In genomic region chr14:34845869-34846268, GRCh38 we compare ENCODE assay signal across 34 cellular contexts.
"Had no signal": no experiment of that assay in that cellular context is flagged by ENCODE, and none has a peak within 500 bp of the region (broad histone marks: within the 10 kb centered on the region; RNA-seq: fewer than 3 reads in every experiment).

No MANE protein-coding gene starts in this region.

- H3K27me3 ChIP-seq: ascending aorta, cardiac muscle cell had no signal

- ATAC-seq: activated CD8-positive, alpha-beta memory T cell treated with anti-CD3 and anti-CD28 coated beads, Interleukin-2, amount 10 ng/mL, durations not matched to agents 7 days and 5 days; activated CD8-positive, alpha-beta T cell treated with anti-CD3 and anti-CD28 coated beads, Interleukin-2, amount 10 ng/mL, durations not matched to agents 7 days and 5 days; activated naive CD8-positive, alpha-beta T cell treated with anti-CD3 and anti-CD28 coated beads, Interleukin-2, amount 50 U/mL, for 24 hours; activated T-cell treated with anti-CD3 and anti-CD28 coated beads, Interleukin-2, amount 50 U/mL, for 4 hours had no signal

- H3K27ac ChIP-seq: ascending aorta, cardiac muscle cell, VCaP had no signal

- H3K9me3 Mint-ChIP-seq: activated CD4-positive, alpha-beta memory T cell treated with anti-CD3 and anti-CD28 coated beads, Interleukin-2, amount 10 ng/mL, durations not matched to agents 7 days and 5 days; activated CD4-positive, alpha-beta T cell treated with anti-CD3 and anti-CD28 coated beads, Interleukin-2, amount 10 ng/mL, durations not matched to agents 24 days and 14 days; activated naive CD4-positive, alpha-beta T cell treated with anti-CD3 and anti-CD28 coated beads, Interleukin-2, amount 10 ng/mL, durations not matched to agents 7 days and 5 days; activated naive CD4-positive, alpha-beta T cell treated with anti-CD3 and anti-CD28 coated beads, Interleukin-2, amount 50 U/mL, for 24 hours; activated naive CD8-positive, alpha-beta T cell treated with anti-CD3 and anti-CD28 coated beads, Interleukin-2, amount 10 ng/mL, durations not matched to agents 7 days and 5 days; activated naive CD8-positive, alpha-beta T cell treated with anti-CD3 and anti-CD28 coated beads, Interleukin-2, amount 50 U/mL, for 24 hours; activated T-cell treated with anti-CD3 and anti-CD28 coated beads, Interleukin-2, amount 50 U/mL, for 4 hours; brain; central memory CD8-positive, alpha-beta T cell; T-helper 1 cell treated with Interleukin-12 subunit alpha and Interleukin-12 subunit beta and Interleukin-4 antibody, amounts not matched to agents 30 μg/mL and 1 μg/mL, for 36 hours; T-helper 2 cell treated with Interferon-gamma antibody and Interleukin-4, amounts not matched to agents 5 μg/mL and 100 μg/mL, for 36 hours had no signal

- H3K27me3 Mint-ChIP-seq: activated B cell treated with CpG ODN at 0.5 μM for 24 hours; activated CD4-positive, alpha-beta memory T cell treated with anti-CD3 and anti-CD28 coated beads, Interleukin-2, amount 10 ng/mL, durations not matched to agents 7 days and 5 days; activated CD4-positive, alpha-beta T cell treated with anti-CD3 and anti-CD28 coated beads, Interleukin-2, amount 10 ng/mL, durations not matched to agents 24 days and 14 days; activated CD8-positive, alpha-beta memory T cell treated with anti-CD3 and anti-CD28 coated beads, Interleukin-2, amount 10 ng/mL, durations not matched to agents 7 days and 5 days; activated naive CD4-positive, alpha-beta T cell treated with anti-CD3 and anti-CD28 coated beads, Interleukin-2, amount 10 ng/mL, durations not matched to agents 7 days and 5 days; activated naive CD4-positive, alpha-beta T cell treated with anti-CD3 and anti-CD28 coated beads, Interleukin-2, amount 50 U/mL, for 24 hours; activated naive CD8-positive, alpha-beta T cell; activated naive CD8-positive, alpha-beta T cell treated with anti-CD3 and anti-CD28 coated beads, Interleukin-2, amount 10 ng/mL, durations not matched to agents 7 days and 5 days; activated naive CD8-positive, alpha-beta T cell treated with anti-CD3 and anti-CD28 coated beads, Interleukin-2, amount 50 U/mL, for 24 hours; brain; central memory CD8-positive, alpha-beta T cell had no signal

- H3K4me3 Mint-ChIP-seq: activated B cell treated with CpG ODN at 0.5 μM for 24 hours; activated CD4-positive, alpha-beta memory T cell treated with anti-CD3 and anti-CD28 coated beads, Interleukin-2, amount 10 ng/mL, durations not matched to agents 7 days and 5 days; activated CD4-positive, alpha-beta T cell treated with anti-CD3 and anti-CD28 coated beads, Interleukin-2, amount 10 ng/mL, durations not matched to agents 24 days and 14 days; activated CD8-positive, alpha-beta memory T cell treated with anti-CD3 and anti-CD28 coated beads, Interleukin-2, amount 10 ng/mL, durations not matched to agents 7 days and 5 days; activated CD8-positive, alpha-beta T cell treated with anti-CD3 and anti-CD28 coated beads, Interleukin-2, amount 10 ng/mL, durations not matched to agents 7 days and 5 days; activated naive CD4-positive, alpha-beta T cell treated with anti-CD3 and anti-CD28 coated beads, Interleukin-2, amount 10 ng/mL, durations not matched to agents 7 days and 5 days; activated naive CD4-positive, alpha-beta T cell treated with anti-CD3 and anti-CD28 coated beads, Interleukin-2, amount 50 U/mL, for 24 hours; activated naive CD8-positive, alpha-beta T cell; activated naive CD8-positive, alpha-beta T cell treated with anti-CD3 and anti-CD28 coated beads, Interleukin-2, amount 10 ng/mL, durations not matched to agents 7 days and 5 days; activated naive CD8-positive, alpha-beta T cell treated with anti-CD3 and anti-CD28 coated beads, Interleukin-2, amount 50 U/mL, for 24 hours; activated T-cell treated with anti-CD3 and anti-CD28 coated beads, Interleukin-2, amount 50 U/mL, for 4 hours; brain; central memory CD8-positive, alpha-beta T cell; T-helper 1 cell treated with Interleukin-12 subunit alpha and Interleukin-12 subunit beta and Interleukin-4 antibody, amounts not matched to agents 30 μg/mL and 1 μg/mL, for 36 hours; T-helper 2 cell treated with Interferon-gamma antibody and Interleukin-4, amounts not matched to agents 5 μg/mL and 100 μg/mL, for 36 hours had no signal

- H3K4me3 ChIP-seq: ascending aorta, cardiac muscle cell had no signal

- H3K27ac Mint-ChIP-seq: activated B cell treated with CpG ODN at 0.5 μM for 24 hours; activated CD4-positive, alpha-beta memory T cell treated with anti-CD3 and anti-CD28 coated beads, Interleukin-2, amount 10 ng/mL, durations not matched to agents 7 days and 5 days; activated CD4-positive, alpha-beta T cell treated with anti-CD3 and anti-CD28 coated beads, Interleukin-2, amount 10 ng/mL, durations not matched to agents 24 days and 14 days; activated CD8-positive, alpha-beta memory T cell treated with anti-CD3 and anti-CD28 coated beads, Interleukin-2, amount 10 ng/mL, durations not matched to agents 7 days and 5 days; activated CD8-positive, alpha-beta T cell treated with anti-CD3 and anti-CD28 coated beads, Interleukin-2, amount 10 ng/mL, durations not matched to agents 7 days and 5 days; activated naive CD4-positive, alpha-beta T cell treated with anti-CD3 and anti-CD28 coated beads, Interleukin-2, amount 10 ng/mL, durations not matched to agents 7 days and 5 days; activated naive CD8-positive, alpha-beta T cell; activated naive CD8-positive, alpha-beta T cell treated with anti-CD3 and anti-CD28 coated beads, Interleukin-2, amount 10 ng/mL, durations not matched to agents 7 days and 5 days; activated naive CD8-positive, alpha-beta T cell treated with anti-CD3 and anti-CD28 coated beads, Interleukin-2, amount 50 U/mL, for 24 hours; brain; T-helper 1 cell treated with Interleukin-12 subunit alpha and Interleukin-12 subunit beta and Interleukin-4 antibody, amounts not matched to agents 30 μg/mL and 1 μg/mL, for 36 hours; T-helper 2 cell treated with Interferon-gamma antibody and Interleukin-4, amounts not matched to agents 5 μg/mL and 100 μg/mL, for 36 hours had no signal

- H3K9me3 ChIP-seq: ascending aorta had no signal

- H3K36me3 ChIP-seq: ascending aorta, cardiac muscle cell had no signal

- DNase-seq: activated B cell treated with CpG ODN at 0.5 μM for 24 hours; activated CD4-positive, alpha-beta memory T cell treated with anti-CD3 and anti-CD28 coated beads, Interleukin-2, amount 10 ng/mL, durations not matched to agents 7 days and 5 days; activated CD4-positive, alpha-beta T cell treated with anti-CD3 and anti-CD28 coated beads for 4 hours; activated CD4-positive, alpha-beta T cell treated with anti-CD3 and anti-CD28 coated beads, Interleukin-2, amount 10 ng/mL, durations not matched to agents 24 days and 14 days; activated CD4-positive, alpha-beta T cell treated with anti-CD3 and anti-CD28 coated beads, Interleukin-2, amount 50 U/mL, for 1 hour; activated CD4-positive, alpha-beta T cell treated with anti-CD3 and anti-CD28 coated beads, Interleukin-2, amount 50 U/mL, for 4 hours; activated CD4-positive, CD25-positive, alpha-beta regulatory T cell treated with anti-CD3 and anti-CD28 coated beads, Interleukin-2, amount 50 U/mL, for 72 hours; activated CD8-positive, alpha-beta memory T cell treated with anti-CD3 and anti-CD28 coated beads for 24 hours; activated CD8-positive, alpha-beta memory T cell treated with anti-CD3 and anti-CD28 coated beads, Interleukin-2, amount 10 ng/mL, durations not matched to agents 7 days and 5 days; activated CD8-positive, alpha-beta memory T cell treated with anti-CD3 and anti-CD28 coated beads, Interleukin-2, amount 50 U/mL, for 48 hours; activated CD8-positive, alpha-beta T cell treated with anti-CD3 and anti-CD28 coated beads, Interleukin-2, amount 10 ng/mL, durations not matched to agents 7 days and 5 days; activated effector memory CD4-positive, alpha-beta T cell treated with anti-CD3 and anti-CD28 coated beads, Interleukin-2, amount 50 U/mL, for 16 hours; activated naive CD4-positive, alpha-beta T cell treated with anti-CD3 and anti-CD28 coated beads, Interleukin-2, amount 10 ng/mL, durations not matched to agents 7 days and 5 days; activated naive CD4-positive, alpha-beta T cell treated with Interleukin-2 at 50 U/mL for 16 hours; activated naive CD8-positive, alpha-beta T cell treated with anti-CD3 and anti-CD28 coated beads, Interleukin-2, amount 10 ng/mL, durations not matched to agents 7 days and 5 days; activated naive CD8-positive, alpha-beta T cell treated with anti-CD3 and anti-CD28 coated beads, Interleukin-2, amount 50 U/mL, for 24 hours; activated T-cell treated with anti-CD3 and anti-CD28 coated beads, Interleukin-2, amount 50 U/mL, for 1 hour; activated T-cell treated with anti-CD3 and anti-CD28 coated beads, Interleukin-2, amount 50 U/mL, for 4 hours; amygdala; anterior cingulate cortex; caudate nucleus; cerebellar nuclear complex; T-helper 1 cell; T-helper 2 cell; T-helper 9 cell had no signal
